Comparison of ENCODE assay signal across 24 cellular contexts in genomic region chr12:13376627-13377373, GRCh38.
DNase-seq lines count a peak whose midpoint lies in the region; ATAC-seq, FAIRE-seq and TF ChIP-seq lines count a peak whose summit lies in the region.
"Had no signal": no experiment of that assay in that cellular context is flagged by ENCODE, and none has a peak within 500 bp of the region (broad histone marks: within the 10 kb centered on the region; RNA-seq: fewer than 3 reads in every experiment).

No MANE protein-coding gene starts in this region.

- H3K79me1 ChIP-seq in H9 (ENCODE audit: insufficient read depth, low read depth, low read length, poor library complexity, severe bottlenecking): no peaks in the 10 kb centered on the region

- peak overlapping the region in 1 of 3 experiments; percentile 41; a peak in 1 of 7 replicates for H3K27ac Mint-ChIP-seq in H9
- no peak overlapping the region for H3K27ac Mint-ChIP-seq in CD4-positive, alpha-beta memory T cell
- no peak overlapping the region for H3K27ac Mint-ChIP-seq in stimulated activated naive CD8-positive, alpha-beta T cell treated with anti-CD3 and anti-CD28 coated beads, Interleukin-15, amount 100 ng/mL, for 72 hours
- no peak overlapping the region for H3K27ac Mint-ChIP-seq in activated CD4-positive, alpha-beta T cell treated with anti-CD3 and anti-CD28 coated beads, Interleukin-2, amount 10 ng/mL, durations not matched to agents 7 days and 5 days
- H3K27ac Mint-ChIP-seq: CD4-positive, CD25-positive, alpha-beta regulatory T cell; nephron had no signal

- POLR2A ChIA-PET in CD4-positive, alpha-beta memory T cell (lab: Charles Lee; ENCODE audit: partially characterized antibody): no interaction called here
- POLR2A ChIA-PET in activated CD4-positive, alpha-beta T cell treated with anti-CD3 and anti-CD28 coated beads, Interleukin-2, amount 10 ng/mL, durations not matched to agents 7 days and 5 days (lab: Charles Lee): no interaction called here

- H3K14ac ChIP-seq in H9 (ENCODE audit: insufficient read depth, low read length): no peak overlapping the region

- intact Hi-C loops in pancreas (cut with DNase I) (no loop called here), Right ventricle myocardium inferior (cut with DNase I) (no loop called here)
- intact Hi-C loops in CD4-positive, alpha-beta memory T cell (cut with micrococcal nuclease): no loop called here

- H3K4me3 Mint-ChIP-seq in H9: no peak overlapping the region
- H3K4me3 Mint-ChIP-seq in CD4-positive, alpha-beta memory T cell: no peak overlapping the region
- no peak overlapping the region for H3K4me3 Mint-ChIP-seq in stimulated activated naive CD8-positive, alpha-beta T cell treated with anti-CD3 and anti-CD28 coated beads, Interleukin-15, amount 100 ng/mL, for 72 hours
- no peak overlapping the region for H3K4me3 Mint-ChIP-seq in activated CD4-positive, alpha-beta T cell treated with anti-CD3 and anti-CD28 coated beads, Interleukin-2, amount 10 ng/mL, durations not matched to agents 7 days and 5 days
- H3K4me3 Mint-ChIP-seq: CD4-positive, CD25-positive, alpha-beta regulatory T cell; nephron had no signal

- no peak overlapping the region for H3K27ac ChIP-seq in H9 (ENCODE audit: insufficient read length, low read depth, low read length)
- H3K27ac ChIP-seq in Peyer's patch: peak overlapping the region in 3 of 4 donors; percentile 14 to 73 (median 62)
- peak overlapping the region; percentile 35 to 73 for H3K27ac ChIP-seq in esophagus (ENCODE audit: low read depth in 2 of 2, low read length in 1 of 2)
- no peak overlapping the region for H3K27ac ChIP-seq in pancreas
- no peak overlapping the region for H3K27ac ChIP-seq in CD4-positive, alpha-beta memory T cell (ENCODE audit: low read depth, low read length)
- H3K27ac ChIP-seq: skin epidermis had no signal

- peaks cover 9 to 10% of the 10 kb centered on the region in 2 experiments; a peak in 4 of 5 replicates for H3K9me3 Mint-ChIP-seq in H9
- H3K9me3 Mint-ChIP-seq in CD4-positive, alpha-beta memory T cell: peaks cover 0 to 1% (median 0%) of the 10 kb centered on the region in 8 donors
- no peaks in the 10 kb centered on the region for H3K9me3 Mint-ChIP-seq in stimulated activated naive CD8-positive, alpha-beta T cell treated with anti-CD3 and anti-CD28 coated beads, Interleukin-15, amount 100 ng/mL, for 72 hours
- no peaks in the 10 kb centered on the region for H3K9me3 Mint-ChIP-seq in activated CD4-positive, alpha-beta T cell treated with anti-CD3 and anti-CD28 coated beads, Interleukin-2, amount 10 ng/mL, durations not matched to agents 7 days and 5 days

- peaks cover 4% of the 10 kb centered on the region for H3K27me3 Mint-ChIP-seq in H9 (ENCODE audit: low read depth)
- peaks cover 0 to 6% of the 10 kb centered on the region in 2 donors for H3K27me3 Mint-ChIP-seq in CD4-positive, alpha-beta memory T cell
- peaks cover 13% of the 10 kb centered on the region for H3K27me3 Mint-ChIP-seq in stimulated activated naive CD8-positive, alpha-beta T cell treated with anti-CD3 and anti-CD28 coated beads, Interleukin-15, amount 100 ng/mL, for 72 hours
- peaks cover 10% of the 10 kb centered on the region for H3K27me3 Mint-ChIP-seq in activated CD4-positive, alpha-beta T cell treated with anti-CD3 and anti-CD28 coated beads, Interleukin-2, amount 10 ng/mL, durations not matched to agents 7 days and 5 days

- no peak overlapping the region for H3T11ph ChIP-seq in H9 (ENCODE audit: low read length)

- no peak for FAIRE-seq in pancreas (lab: Jason Lieb, UNC)
- FAIRE-seq: kidney had no signal

- no peak overlapping the region for H2BK15ac ChIP-seq in H9 (ENCODE audit: low read depth, low read length)

- H4K91ac ChIP-seq in H9 (ENCODE audit: insufficient read length, low read depth, low read length): no peak overlapping the region

- no peak overlapping the region for H3K18ac ChIP-seq in H9 (ENCODE audit: insufficient read length, low read depth, low read length)

- H3K36me3 ChIP-seq in Peyer's patch: no peaks in the 10 kb centered on the region
- H3K36me3 ChIP-seq in esophagus (ENCODE audit: control insufficient read depth in 2 of 2, insufficient read depth in 2 of 2, low read length in 1 of 2): no peaks in the 10 kb centered on the region
- H3K36me3 ChIP-seq in pancreas: no peaks in the 10 kb centered on the region
- no peaks in the 10 kb centered on the region for H3K36me3 ChIP-seq in CD4-positive, alpha-beta memory T cell (ENCODE audit: insufficient read depth, low read length)

- H2BK120ac ChIP-seq in H9 (ENCODE audit: low read depth, low read length, poor library complexity, severe bottlenecking): no peak overlapping the region

- H3K27me3 ChIP-seq in H9 (ENCODE audit: insufficient read depth, low read length) (no peaks in the 10 kb centered on the region), Peyer's patch (no peaks in the 10 kb centered on the region), esophagus (ENCODE audit: control insufficient read depth in 1 of 2, insufficient read depth in 2 of 2, low read length in 2 of 2) (no peaks in the 10 kb centered on the region), pancreas (no peaks in the 10 kb centered on the region)
- no peaks in the 10 kb centered on the region for H3K27me3 ChIP-seq in CD4-positive, alpha-beta memory T cell (ENCODE audit: insufficient read depth, low read length)

- H3K36me3 Mint-ChIP-seq in H9 (ENCODE audit: insufficient read depth in 1 of 3, low read depth in 3 of 3): peaks cover 0 to 13% (median 2%) of the 10 kb centered on the region in 3 experiments; a peak in 3 of 7 replicates
- H3K36me3 Mint-ChIP-seq in CD4-positive, alpha-beta memory T cell: no peaks in the 10 kb centered on the region
- H3K36me3 Mint-ChIP-seq in activated CD4-positive, alpha-beta T cell treated with anti-CD3 and anti-CD28 coated beads, Interleukin-2, amount 10 ng/mL, durations not matched to agents 7 days and 5 days (ENCODE audit: low read depth): no peaks in the 10 kb centered on the region
- H3K36me3 Mint-ChIP-seq: CD4-positive, CD25-positive, alpha-beta regulatory T cell had no signal

- H4K5ac ChIP-seq in H9 (ENCODE audit: insufficient read length, low read depth, low read length): no peak overlapping the region

- H3K4ac ChIP-seq in H9 (ENCODE audit: low read depth, low read length): no peak overlapping the region

- no peaks in the 10 kb centered on the region for H3K79me2 ChIP-seq in H9 (ENCODE audit: insufficient read depth, low read length)

- no peak overlapping the region for H3K56ac ChIP-seq in H9 (ENCODE audit: insufficient read length, low read depth, low read length)

- H3K9ac ChIP-seq in H9 (ENCODE audit: extremely low read depth, insufficient read length, low read length): no peak overlapping the region

- H3K4me3 ChIP-seq in Peyer's patch: no peak overlapping the region
- no peak overlapping the region for H3K4me3 ChIP-seq in esophagus (ENCODE audit: low read depth in 1 of 2, low read length in 2 of 2)
- H3K4me3 ChIP-seq in pancreas: no peak overlapping the region
- no peak overlapping the region for H3K4me3 ChIP-seq in CD4-positive, alpha-beta memory T cell (ENCODE audit: low read length in 2 of 2)
- H3K4me3 ChIP-seq: skin epidermis had no signal

- DNase-seq in H9 (peak; percentile 18), Peyer's patch (peak in 1 of 3 donors; percentile 52), pancreas (no peak), Right ventricle myocardium inferior (ENCODE audit: missing footprints) (no peak)
- DNase-seq in CD4-positive, alpha-beta memory T cell: no peak
- no peak for DNase-seq in stimulated activated naive CD8-positive, alpha-beta T cell treated with anti-CD3 and anti-CD28 coated beads, Interleukin-15, amount 100 ng/mL, for 72 hours
- no peak for DNase-seq in activated CD4-positive, alpha-beta T cell treated with anti-CD3 and anti-CD28 coated beads, Interleukin-2, amount 10 ng/mL, durations not matched to agents 7 days and 5 days
- DNase-seq: activated CD4-positive, alpha-beta T cell treated with anti-CD3 and anti-CD28 coated beads, Interleukin-2, amount 50 U/mL, for 48 hours; activated T-cell treated with anti-CD3 and anti-CD28 coated beads for 4 hours; amniotic stem cell; CD4-positive, CD25-positive, alpha-beta regulatory T cell; cerebellar nuclear complex; foreskin fibroblast; hypothalamus; Karpas-422; kidney; NCI-H1417 treated with DMSO at 0.1 percent for 48 hours; NCI-H524 treated with DMSO at 0.1 percent for 48 hours; SIG-M5; stimulated activated CD8-positive, alpha-beta memory T cell treated with anti-CD3 and anti-CD28 coated beads, Interleukin-4, amount 100 ng/mL, for 48 hours; substantia nigra had no signal

- H2AK5ac ChIP-seq in H9 (ENCODE audit: insufficient read length, low read length): no peak overlapping the region

- no peak overlapping the region for H2BK5ac ChIP-seq in H9 (ENCODE audit: insufficient read length, low read length)

- H2BK12ac ChIP-seq in H9 (ENCODE audit: insufficient read length, low read depth, low read length): no peak overlapping the region

- no peak overlapping the region for H2AFZ ChIP-seq in H9 (ENCODE audit: low read length)

- H2BK20ac ChIP-seq in H9 (ENCODE audit: low read depth, low read length, poor library complexity, severe bottlenecking): no peak overlapping the region

- no peak for TF ChIP-seq POLR2A in Peyer's patch (IDR thresholded peaks at IDR 0.05)

- H3K23me2 ChIP-seq in H9 (ENCODE audit: insufficient read length, low read depth, low read length, poor library complexity, severe bottlenecking): no peaks in the 10 kb centered on the region

- CTCF ChIA-PET in CD4-positive, alpha-beta memory T cell (lab: Charles Lee; ENCODE audit: partially characterized antibody): interaction anchor here (1.4 to 2.0 kb wide), 2 partner anchors 15 kb away, joined by 5 to 11 read pairs; no protein-coding TSS in a partner anchor
- CTCF ChIA-PET in activated CD4-positive, alpha-beta T cell treated with anti-CD3 and anti-CD28 coated beads, Interleukin-2, amount 10 ng/mL, durations not matched to agents 7 days and 5 days (lab: Charles Lee): interaction anchor here (1.4 kb wide), 1 partner anchor 98 kb away, joined by 3 read pairs; no protein-coding TSS in a partner anchor

- WGBS in H9 (ENCODE audit: extremely low coverage, insufficient read length, low lambda C conversion rate): no CpG with 5 or more reads among the region's 7 CpGs
- 64 to 72% methylated on average over 7 of the region's 7 CpGs for WGBS in esophagus, 2 donors
- 79% methylated on average over 7 of the region's 7 CpGs for WGBS in pancreas, 2 donors

- H3K4me1 Mint-ChIP-seq in H9: peaks cover 5 to 8% of the 10 kb centered on the region in 2 experiments; a peak in 3 of 4 replicates
- no peaks in the 10 kb centered on the region for H3K4me1 Mint-ChIP-seq in CD4-positive, alpha-beta memory T cell
- H3K4me1 Mint-ChIP-seq in stimulated activated naive CD8-positive, alpha-beta T cell treated with anti-CD3 and anti-CD28 coated beads, Interleukin-15, amount 100 ng/mL, for 72 hours: no peaks in the 10 kb centered on the region
- no peaks in the 10 kb centered on the region for H3K4me1 Mint-ChIP-seq in activated CD4-positive, alpha-beta T cell treated with anti-CD3 and anti-CD28 coated beads, Interleukin-2, amount 10 ng/mL, durations not matched to agents 7 days and 5 days
- H3K4me1 Mint-ChIP-seq: CD4-positive, CD25-positive, alpha-beta regulatory T cell had no signal

- H3K4me2 ChIP-seq in H9 (ENCODE audit: insufficient read depth, insufficient read length, low read length): no peak overlapping the region

- ATAC-seq in pancreas (peak in 3 of 4 donors; percentile 36 to 59 (median 44)), Right ventricle myocardium inferior (no peak)
- no peak for ATAC-seq in stimulated activated naive CD8-positive, alpha-beta T cell treated with anti-CD3 and anti-CD28 coated beads, Interleukin-15, amount 100 ng/mL, for 72 hours

- no peaks in the 10 kb centered on the region for H4K20me1 ChIP-seq in H9 (ENCODE audit: control insufficient read depth, insufficient read depth, insufficient read length)

- TF ChIP-seq CTCF in H9 (conservative IDR thresholded peaks at IDR 0.05) (no peak), Peyer's patch (IDR thresholded peaks at IDR 0.05) (no peak), pancreas (IDR thresholded peaks at IDR 0.05) (no peak)

- H3K23ac ChIP-seq in H9 (ENCODE audit: insufficient read length, low read depth, low read length): no peak overlapping the region

- H4K8ac ChIP-seq in H9 (replicated peaks; ENCODE audit: insufficient read length, low read depth, low read length): no peak overlapping the region

- no peaks in the 10 kb centered on the region for H3K9me3 ChIP-seq in H9 (ENCODE audit: control insufficient read depth, low read depth, low read length)
- no peaks in the 10 kb centered on the region for H3K9me3 ChIP-seq in Peyer's patch
- H3K9me3 ChIP-seq in esophagus (ENCODE audit: control insufficient read depth in 2 of 2, insufficient read depth in 1 of 2, low read depth in 1 of 2, low read length in 1 of 2): no peaks in the 10 kb centered on the region
- no peaks in the 10 kb centered on the region for H3K9me3 ChIP-seq in pancreas
- no peaks in the 10 kb centered on the region for H3K9me3 ChIP-seq in CD4-positive, alpha-beta memory T cell (ENCODE audit: control insufficient read depth in 1 of 2, low read length in 2 of 2)

- H3K4me1 ChIP-seq in H9 (ENCODE audit: insufficient read depth, low read length) (no peaks in the 10 kb centered on the region), Peyer's patch (no peaks in the 10 kb centered on the region), esophagus (ENCODE audit: control insufficient read depth in 2 of 2, insufficient read depth in 2 of 2, low read length in 1 of 2) (no peaks in the 10 kb centered on the region), pancreas (no peaks in the 10 kb centered on the region)
- H3K4me1 ChIP-seq in CD4-positive, alpha-beta memory T cell (ENCODE audit: insufficient read depth, low read length): no peaks in the 10 kb centered on the region

Comparison
In these comparisons a context has a peak if more than half of its experiments do, and no peak if none do; other contexts are left out.
1. H3K27ac ChIP-seq: peak in Peyer's patch (3 of 4) and esophagus (2 of 2); none in H9 (single experiment), pancreas (0 of 4) and CD4-positive, alpha-beta memory T cell (single experiment).
2. ATAC-seq: peak in pancreas (3 of 4); none in Right ventricle myocardium inferior (single experiment) and stimulated activated naive CD8-positive, alpha-beta T cell treated with anti-CD3 and anti-CD28 coated beads, Interleukin-15, amount 100 ng/mL, for 72 hours (single experiment).